In the genomic region with DNA sequence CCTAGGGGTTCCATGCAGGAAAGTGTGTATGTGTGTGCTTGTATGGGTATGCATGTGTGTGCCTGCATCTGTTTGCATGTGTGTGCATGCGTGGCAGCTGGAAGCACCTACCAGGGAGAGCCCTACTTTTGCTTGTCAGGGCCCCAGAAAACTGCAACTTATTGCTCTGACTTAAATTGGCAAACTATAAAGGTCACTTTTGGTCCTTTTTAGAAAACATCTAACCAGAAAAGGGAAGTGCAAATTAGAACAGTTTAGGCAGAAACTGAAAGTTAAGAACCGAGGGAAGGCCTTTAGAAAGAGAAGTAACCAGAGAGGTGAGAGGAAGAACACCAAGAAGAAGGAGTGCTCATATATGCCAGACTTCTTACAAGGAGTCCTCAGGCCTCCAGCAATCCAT, we compare ENCODE assay signal across 10 cellular contexts. TPM values are rescaled to one million over a fixed set of nuclear protein-coding genes. Genes with fewer than 3 reads are reported as not detected.
A peak's percentile ranks its signal among the peaks of the same experiment; 100 is the strongest.
DNase-seq lines count a peak whose midpoint lies in the region; ATAC-seq, FAIRE-seq and TF ChIP-seq lines count a peak whose summit lies in the region.
"Had no signal": no experiment of that assay in that cellular context is flagged by ENCODE, and none has a peak within 500 bp of the region (broad histone marks: within the 10 kb centered on the region; RNA-seq: fewer than 3 reads in every experiment).

No MANE protein-coding gene starts in this region.

- ATAC-seq in GM19025 (IDR thresholded peaks at IDR 0.05; ENCODE audit: low read depth, unreplicated experiment) (peak; percentile 89), HG02678 (IDR thresholded peaks at IDR 0.05; ENCODE audit: unreplicated experiment) (peak; percentile 88), SK-N-SH treated with all-trans-retinoic acid at 6 μM for 48 hours (no peak)

- H3K27me3 ChIP-seq in KMS-11 (ENCODE audit: insufficient read depth, low read depth): no peaks in the 10 kb centered on the region
- H3K27me3 ChIP-seq in neutrophil: no peaks in the 10 kb centered on the region
- H3K27me3 ChIP-seq in left ventricle myocardium inferior (ENCODE audit: low read depth): no peaks in the 10 kb centered on the region

- H3K9ac ChIP-seq in KMS-11: no peak overlapping the region

- H3K4me3 ChIP-seq in KMS-11 (IDR thresholded peaks at IDR 0.05; ENCODE audit: insufficient read depth, low read depth, low read length) (no peak overlapping the region), neutrophil (ENCODE audit: low read depth in 1 of 2, low read length in 1 of 2) (no peak overlapping the region), left ventricle myocardium inferior (no peak overlapping the region)

- no peaks in the 10 kb centered on the region for H4K20me1 ChIP-seq in KMS-11 (ENCODE audit: insufficient read depth)

- H3K4me2 ChIP-seq in KMS-11: peak overlapping the region; percentile 22; the same call in 1 of the 2 replicates

- no peak overlapping the region for H2AFZ ChIP-seq in KMS-11 (ENCODE audit: low read depth)

- H3K9me3 ChIP-seq in neutrophil: no peaks in the 10 kb centered on the region
- no peaks in the 10 kb centered on the region for H3K9me3 ChIP-seq in left ventricle myocardium inferior (replicated peaks)

- TF ChIP-seq CTCF in KMS-11 (conservative IDR thresholded peaks at IDR 0.05; ENCODE audit: low read depth, low read length) (no peak), neutrophil (IDR thresholded peaks at IDR 0.05) (no peak), left ventricle myocardium inferior (IDR thresholded peaks at IDR 0.05; ENCODE audit: borderline replicate concordance) (no peak)

- intact Hi-C loops in left ventricle myocardium inferior (cut with micrococcal nuclease): no loop called here

- DNase-seq in left ventricle myocardium inferior (no peak), HTR-8/SVneo (ENCODE audit: insufficient read length, low spot score) (no peak)
- DNase-seq: activated CD4-positive, alpha-beta T cell treated with anti-CD3 and anti-CD28 coated beads, Interleukin-2, amount 50 U/mL, for 48 hours; NCI-H2227 treated with DMSO at 0.1 percent for 48 hours had no signal

- H3K36me3 ChIP-seq in KMS-11 (ENCODE audit: insufficient read depth) (no peaks in the 10 kb centered on the region), neutrophil (no peaks in the 10 kb centered on the region), left ventricle myocardium inferior (no peaks in the 10 kb centered on the region)

- H3K27ac ChIP-seq in KMS-11: no peak overlapping the region
- H3K27ac ChIP-seq in neutrophil: peak overlapping the region; percentile 30
- H3K27ac ChIP-seq in left ventricle myocardium inferior (replicated peaks): no peak overlapping the region

- no peaks in the 10 kb centered on the region for H3K79me2 ChIP-seq in KMS-11 (ENCODE audit: insufficient read depth, low read depth)

- H3K4me1 ChIP-seq in KMS-11 (ENCODE audit: low read depth, poor library complexity, severe bottlenecking): peaks cover 11% of the 10 kb centered on the region
- peaks cover 4 to 9% of the 10 kb centered on the region in 2 experiments for H3K4me1 ChIP-seq in neutrophil (ENCODE audit: control insufficient read depth in 1 of 2, insufficient read depth in 1 of 2, low read depth in 1 of 2, low read length in 1 of 2)
- no peaks in the 10 kb centered on the region for H3K4me1 ChIP-seq in left ventricle myocardium inferior

- FAIRE-seq in HTR-8/SVneo (lab: Jason Lieb, UNC): no peak
- FAIRE-seq: keratinocyte had no signal

TF ChIP-seq in SK-N-SH treated with all-trans-retinoic acid at 6 μM for 48 hours, 23 proteins besides CTCF, POLR2A, EP300 and RAD21 (continues in another document):
- TF ChIP-seq ZFP3 (CRISPR knock-in tag; IDR thresholded peaks at IDR 0.05) (no peak), OSR1 (CRISPR knock-in tag; IDR thresholded peaks at IDR 0.05) (no peak), ESRRG (CRISPR knock-in tag; IDR thresholded peaks at IDR 0.05) (no peak), TCF4 (CRISPR knock-in tag; IDR thresholded peaks at IDR 0.05; ENCODE audit: borderline replicate concordance) (no peak), ISL1 (CRISPR knock-in tag; IDR thresholded peaks at IDR 0.05) (no peak), ARNTL (CRISPR knock-in tag; IDR thresholded peaks at IDR 0.05; ENCODE audit: borderline replicate concordance, low read depth) (no peak), PPARA (CRISPR knock-in tag; IDR thresholded peaks at IDR 0.05; ENCODE audit: borderline replicate concordance) (no peak), RARB (CRISPR knock-in tag; IDR thresholded peaks at IDR 0.05) (no peak), CSDC2 (CRISPR knock-in tag; IDR thresholded peaks at IDR 0.05) (no peak)
- TF ChIP-seq, protein P1, sequence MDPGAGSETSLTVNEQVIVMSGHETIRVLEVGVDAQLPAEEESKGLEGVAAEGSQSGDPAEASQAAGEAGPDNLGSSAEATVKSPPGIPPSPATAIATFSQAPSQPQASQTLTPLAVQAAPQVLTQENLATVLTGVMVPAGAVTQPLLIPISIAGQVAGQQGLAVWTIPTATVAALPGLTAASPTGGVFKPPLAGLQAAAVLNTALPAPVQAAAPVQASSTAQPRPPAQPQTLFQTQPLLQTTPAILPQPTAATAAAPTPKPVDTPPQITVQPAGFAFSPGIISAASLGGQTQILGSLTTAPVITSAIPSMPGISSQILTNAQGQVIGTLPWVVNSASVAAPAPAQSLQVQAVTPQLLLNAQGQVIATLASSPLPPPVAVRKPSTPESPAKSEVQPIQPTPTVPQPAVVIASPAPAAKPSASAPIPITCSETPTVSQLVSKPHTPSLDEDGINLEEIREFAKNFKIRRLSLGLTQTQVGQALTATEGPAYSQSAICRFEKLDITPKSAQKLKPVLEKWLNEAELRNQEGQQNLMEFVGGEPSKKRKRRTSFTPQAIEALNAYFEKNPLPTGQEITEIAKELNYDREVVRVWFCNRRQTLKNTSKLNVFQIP (CRISPR knock-in tag; IDR thresholded peaks at IDR 0.05; ENCODE audit: borderline replicate concordance, low read depth): no peak
- TF ChIP-seq, protein P2, sequence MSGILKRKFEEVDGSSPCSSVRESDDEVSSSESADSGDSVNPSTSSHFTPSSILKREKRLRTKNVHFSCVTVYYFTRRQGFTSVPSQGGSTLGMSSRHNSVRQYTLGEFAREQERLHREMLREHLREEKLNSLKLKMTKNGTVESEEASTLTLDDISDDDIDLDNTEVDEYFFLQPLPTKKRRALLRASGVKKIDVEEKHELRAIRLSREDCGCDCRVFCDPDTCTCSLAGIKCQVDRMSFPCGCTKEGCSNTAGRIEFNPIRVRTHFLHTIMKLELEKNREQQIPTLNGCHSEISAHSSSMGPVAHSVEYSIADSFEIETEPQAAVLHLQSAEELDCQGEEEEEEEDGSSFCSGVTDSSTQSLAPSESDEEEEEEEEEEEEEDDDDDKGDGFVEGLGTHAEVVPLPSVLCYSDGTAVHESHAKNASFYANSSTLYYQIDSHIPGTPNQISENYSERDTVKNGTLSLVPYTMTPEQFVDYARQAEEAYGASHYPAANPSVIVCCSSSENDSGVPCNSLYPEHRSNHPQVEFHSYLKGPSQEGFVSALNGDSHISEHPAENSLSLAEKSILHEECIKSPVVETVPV (CRISPR knock-in tag; IDR thresholded peaks at IDR 0.05): no peak
- TF ChIP-seq, protein P3, sequence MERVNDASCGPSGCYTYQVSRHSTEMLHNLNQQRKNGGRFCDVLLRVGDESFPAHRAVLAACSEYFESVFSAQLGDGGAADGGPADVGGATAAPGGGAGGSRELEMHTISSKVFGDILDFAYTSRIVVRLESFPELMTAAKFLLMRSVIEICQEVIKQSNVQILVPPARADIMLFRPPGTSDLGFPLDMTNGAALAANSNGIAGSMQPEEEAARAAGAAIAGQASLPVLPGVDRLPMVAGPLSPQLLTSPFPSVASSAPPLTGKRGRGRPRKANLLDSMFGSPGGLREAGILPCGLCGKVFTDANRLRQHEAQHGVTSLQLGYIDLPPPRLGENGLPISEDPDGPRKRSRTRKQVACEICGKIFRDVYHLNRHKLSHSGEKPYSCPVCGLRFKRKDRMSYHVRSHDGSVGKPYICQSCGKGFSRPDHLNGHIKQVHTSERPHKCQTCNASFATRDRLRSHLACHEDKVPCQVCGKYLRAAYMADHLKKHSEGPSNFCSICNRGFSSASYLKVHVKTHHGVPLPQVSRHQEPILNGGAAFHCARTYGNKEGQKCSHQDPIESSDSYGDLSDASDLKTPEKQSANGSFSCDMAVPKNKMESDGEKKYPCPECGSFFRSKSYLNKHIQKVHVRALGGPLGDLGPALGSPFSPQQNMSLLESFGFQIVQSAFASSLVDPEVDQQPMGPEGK (CRISPR knock-in tag; IDR thresholded peaks at IDR 0.05; ENCODE audit: borderline replicate concordance): no peak
- TF ChIP-seq, protein P4, sequence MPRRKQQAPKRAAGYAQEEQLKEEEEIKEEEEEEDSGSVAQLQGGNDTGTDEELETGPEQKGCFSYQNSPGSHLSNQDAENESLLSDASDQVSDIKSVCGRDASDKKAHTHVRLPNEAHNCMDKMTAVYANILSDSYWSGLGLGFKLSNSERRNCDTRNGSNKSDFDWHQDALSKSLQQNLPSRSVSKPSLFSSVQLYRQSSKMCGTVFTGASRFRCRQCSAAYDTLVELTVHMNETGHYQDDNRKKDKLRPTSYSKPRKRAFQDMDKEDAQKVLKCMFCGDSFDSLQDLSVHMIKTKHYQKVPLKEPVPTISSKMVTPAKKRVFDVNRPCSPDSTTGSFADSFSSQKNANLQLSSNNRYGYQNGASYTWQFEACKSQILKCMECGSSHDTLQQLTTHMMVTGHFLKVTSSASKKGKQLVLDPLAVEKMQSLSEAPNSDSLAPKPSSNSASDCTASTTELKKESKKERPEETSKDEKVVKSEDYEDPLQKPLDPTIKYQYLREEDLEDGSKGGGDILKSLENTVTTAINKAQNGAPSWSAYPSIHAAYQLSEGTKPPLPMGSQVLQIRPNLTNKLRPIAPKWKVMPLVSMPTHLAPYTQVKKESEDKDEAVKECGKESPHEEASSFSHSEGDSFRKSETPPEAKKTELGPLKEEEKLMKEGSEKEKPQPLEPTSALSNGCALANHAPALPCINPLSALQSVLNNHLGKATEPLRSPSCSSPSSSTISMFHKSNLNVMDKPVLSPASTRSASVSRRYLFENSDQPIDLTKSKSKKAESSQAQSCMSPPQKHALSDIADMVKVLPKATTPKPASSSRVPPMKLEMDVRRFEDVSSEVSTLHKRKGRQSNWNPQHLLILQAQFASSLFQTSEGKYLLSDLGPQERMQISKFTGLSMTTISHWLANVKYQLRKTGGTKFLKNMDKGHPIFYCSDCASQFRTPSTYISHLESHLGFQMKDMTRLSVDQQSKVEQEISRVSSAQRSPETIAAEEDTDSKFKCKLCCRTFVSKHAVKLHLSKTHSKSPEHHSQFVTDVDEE (CRISPR knock-in tag; IDR thresholded peaks at IDR 0.05): no peak

RNA-seq across cellular contexts. Expression of a gene that starts 32.5 kb away (rescaled TPM):
- 0.08 TPM for total RNA-seq in left ventricle myocardium inferior
